Comparison of ENCODE assay signal across 20 cellular contexts in genomic region chr7:155995183-155995612, GRCh38.
DNase-seq lines count a peak whose midpoint lies in the region; ATAC-seq, FAIRE-seq and TF ChIP-seq lines count a peak whose summit lies in the region.
"Had no signal": no experiment of that assay in that cellular context is flagged by ENCODE, and none has a peak within 500 bp of the region (broad histone marks: within the 10 kb centered on the region; RNA-seq: fewer than 3 reads in every experiment).

No MANE protein-coding gene starts in this region.

- no peaks in the 10 kb centered on the region for H3K36me3 ChIP-seq in endodermal cell (ENCODE audit: control insufficient read depth, insufficient read depth, low read length)
- no peaks in the 10 kb centered on the region for H3K36me3 ChIP-seq in body of pancreas (replicated peaks in 1 of 2; ENCODE audit: insufficient read depth in 1 of 2, low read depth in 2 of 2)
- H3K36me3 ChIP-seq: colonic mucosa, thyroid gland had no signal

- no peak for TF ChIP-seq CTCF in endodermal cell (conservative IDR thresholded peaks at IDR 0.05)
- no peak for TF ChIP-seq CTCF in body of pancreas (IDR thresholded peaks at IDR 0.05)

- H3K4me1 ChIP-seq in endodermal cell (ENCODE audit: control insufficient read depth, insufficient read depth, low read length): no peaks in the 10 kb centered on the region
- H3K4me1 ChIP-seq in body of pancreas: no peaks in the 10 kb centered on the region
- H3K4me1 ChIP-seq: colonic mucosa, thyroid gland had no signal

- no peak overlapping the region for H3K27ac Mint-ChIP-seq in endodermal cell
- H3K27ac Mint-ChIP-seq: nephron, progenitor cell of endocrine pancreas had no signal

- H3K27me3 Mint-ChIP-seq in endodermal cell (ENCODE audit: insufficient read depth): no peaks in the 10 kb centered on the region

- H3K4me3 ChIP-seq in endodermal cell (ENCODE audit: low read length) (no peak overlapping the region), body of pancreas (no peak overlapping the region)
- H3K4me3 ChIP-seq: colonic mucosa, smooth muscle cell, thyroid gland had no signal

- WGBS in endodermal cell (ENCODE audit: insufficient coverage in 1 of 2, insufficient read length in 1 of 2), 2 experiments: 91 to 95% methylated on average over 10 to 11 of the region's 11 CpGs
- 53 to 66% methylated on average over 11 of the region's 11 CpGs for WGBS in body of pancreas, 2 donors

- H3K36me3 Mint-ChIP-seq in endodermal cell (ENCODE audit: low read depth): no peaks in the 10 kb centered on the region

- H3K9me3 ChIP-seq in endodermal cell (ENCODE audit: control insufficient read depth, low read length) (no peaks in the 10 kb centered on the region), body of pancreas (no peaks in the 10 kb centered on the region)
- H3K9me3 ChIP-seq: colonic mucosa, thyroid gland had no signal

- H3K27ac ChIP-seq in endodermal cell (ENCODE audit: low read depth, low read length) (no peak overlapping the region), body of pancreas (no peak overlapping the region)
- H3K27ac ChIP-seq: colonic mucosa, thyroid gland, VCaP had no signal

- no peaks in the 10 kb centered on the region for H3K27me3 ChIP-seq in endodermal cell (ENCODE audit: control insufficient read depth, insufficient read depth, low read length, poor library complexity, severe bottlenecking)
- no peaks in the 10 kb centered on the region for H3K27me3 ChIP-seq in body of pancreas
- H3K27me3 ChIP-seq: thyroid gland had no signal

- ATAC-seq in GM19351 (IDR thresholded peaks at IDR 0.05; ENCODE audit: unreplicated experiment) (peak; percentile 59), body of pancreas (no peak), GM21717 (IDR thresholded peaks at IDR 0.05; ENCODE audit: unreplicated experiment) (no peak)

- no peaks in the 10 kb centered on the region for H3K4me1 Mint-ChIP-seq in endodermal cell
- H3K4me1 Mint-ChIP-seq: nephron had no signal

- H3K4me3 Mint-ChIP-seq in endodermal cell: no peak overlapping the region
- H3K4me3 Mint-ChIP-seq: nephron had no signal

- TF ChIP-seq POLR2A in GM12891 (IDR thresholded peaks at IDR 0.05; ENCODE audit: low read depth, low read length) (no peak), body of pancreas (IDR thresholded peaks at IDR 0.05) (no peak)

- DNase-seq in GM12891 (ENCODE audit: insufficient read length, low spot score) (no peak), NOMO-1 treated with dmso at 0.1 percent for 144 hours (lab: John Stamatoyannopoulos, UW; ENCODE audit: unreplicated experiment) (peak; percentile 53), endodermal cell (peak; percentile 13), T-helper 9 cell (no peak), body of pancreas (no peak)
- DNase-seq: colonic mucosa, hippocampal formation, KBM-7, kidney, mesenchymal stem cell, NCI-H1105 treated with DMSO at 0.1 percent for 48 hours, NCI-H748 treated with DMSO at 0.1 percent for 48 hours, thyroid gland had no signal

- no peak for FAIRE-seq in GM12891 (lab: Jason Lieb, UNC)
- FAIRE-seq: endothelial cell of umbilical vein, kidney had no signal

- no peak overlapping the region for H3K9ac ChIP-seq in endodermal cell (ENCODE audit: extremely low read depth, low read length, poor library complexity, severe bottlenecking)

- peaks cover 2% of the 10 kb centered on the region for H3K9me3 Mint-ChIP-seq in endodermal cell
- H3K9me3 Mint-ChIP-seq: nephron had no signal

- intact Hi-C loops in body of pancreas (cut with DNase I): no loop called here

TF ChIP-seq in GM12891, 5 proteins besides CTCF, POLR2A, EP300 and RAD21:
- peak; percentile 57 for TF ChIP-seq SPI1 (IDR thresholded peaks at IDR 0.05; ENCODE audit: low read depth, low read length)
- no peak for TF ChIP-seq POLR2AphosphoS5 (IDR thresholded peaks at IDR 0.05; ENCODE audit: low read depth, low read length)
TF ChIP-seq in GM12891: peak in this region for 1.

Comparison
In these comparisons a context has a peak if more than half of its experiments do, and no peak if none do; other contexts are left out.
1. DNase-seq: peak in NOMO-1 treated with dmso at 0.1 percent for 144 hours (single experiment) and endodermal cell (single experiment); none in GM12891 (single experiment), T-helper 9 cell (single experiment) and body of pancreas (0 of 4).